Comparison of ENCODE assay signal across 1 cellular context in the genomic region with DNA sequence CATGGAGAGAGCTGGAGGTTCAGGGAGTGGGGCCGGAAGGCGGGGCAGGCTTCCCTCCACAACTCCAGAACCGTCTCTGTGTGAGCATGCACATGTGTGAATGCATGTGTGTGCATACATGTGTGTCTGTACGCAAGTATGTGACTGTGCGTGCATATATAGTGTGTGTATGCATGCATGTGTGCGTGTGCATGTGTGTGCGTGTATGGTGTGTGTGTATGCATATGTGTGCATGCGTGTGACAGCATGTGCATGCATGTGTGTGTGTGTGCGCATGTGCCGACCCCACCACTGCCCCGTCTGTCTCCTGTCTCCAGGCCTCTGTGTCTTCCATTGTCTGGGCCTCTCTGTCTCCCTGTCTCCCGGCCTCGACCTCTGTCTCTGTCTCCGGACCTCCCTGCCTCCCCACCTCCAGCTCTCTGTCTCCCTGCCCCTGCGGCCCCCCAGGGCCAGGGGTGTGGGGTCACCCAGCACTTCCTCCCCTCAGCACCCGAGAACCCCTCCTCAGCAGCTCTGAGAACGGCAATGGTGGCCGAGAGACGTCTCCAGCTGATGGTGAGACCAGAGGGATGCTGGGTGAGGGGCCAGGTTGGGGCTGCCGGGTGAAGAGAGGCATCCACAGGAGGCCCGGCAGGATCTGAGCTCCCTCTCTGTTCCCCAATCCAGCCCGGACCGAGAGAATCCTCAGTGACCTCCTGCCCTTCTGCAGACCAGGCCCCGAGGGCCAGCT.
TF ChIP-seq lines count a peak whose summit lies in the region.

No MANE protein-coding gene starts in this region.

TF ChIP-seq in K562, 482 proteins besides CTCF, POLR2A, EP300 and RAD21:
- TF ChIP-seq RBFOX2 (IDR thresholded peaks at IDR 0.05; ENCODE audit: low read depth, low read length): 0 out of 2 replicates have a peak, but pooled peaks have one; percentile 14
- TF ChIP-seq, protein P1, sequence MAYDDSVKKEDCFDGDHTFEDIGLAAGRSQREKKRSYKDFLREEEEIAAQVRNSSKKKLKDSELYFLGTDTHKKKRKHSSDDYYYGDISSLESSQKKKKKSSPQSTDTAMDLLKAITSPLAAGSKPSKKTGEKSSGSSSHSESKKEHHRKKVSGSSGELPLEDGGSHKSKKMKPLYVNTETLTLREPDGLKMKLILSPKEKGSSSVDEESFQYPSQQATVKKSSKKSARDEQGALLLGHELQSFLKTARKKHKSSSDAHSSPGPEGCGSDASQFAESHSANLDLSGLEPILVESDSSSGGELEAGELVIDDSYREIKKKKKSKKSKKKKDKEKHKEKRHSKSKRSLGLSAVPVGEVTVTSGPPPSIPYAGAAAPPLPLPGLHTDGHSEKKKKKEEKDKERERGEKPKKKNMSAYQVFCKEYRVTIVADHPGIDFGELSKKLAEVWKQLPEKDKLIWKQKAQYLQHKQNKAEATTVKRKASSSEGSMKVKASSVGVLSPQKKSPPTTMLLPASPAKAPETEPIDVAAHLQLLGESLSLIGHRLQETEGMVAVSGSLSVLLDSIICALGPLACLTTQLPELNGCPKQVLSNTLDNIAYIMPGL (CRISPR knock-in tag; IDR thresholded peaks at IDR 0.05): no peak
